26 cellular contexts compared by ENCODE assay signal in genomic region chr21:37043818-37044217, GRCh38. TPM values are rescaled to one million over a fixed set of nuclear protein-coding genes. Genes with fewer than 3 reads are reported as not detected.
"Had no signal": no experiment of that assay in that cellular context is flagged by ENCODE, and none has a peak within 500 bp of the region (broad histone marks: within the 10 kb centered on the region; RNA-seq: fewer than 3 reads in every experiment).

No MANE protein-coding gene starts in this region.

- H3K27ac ChIP-seq: adrenal gland, breast epithelium, colonic mucosa, epithelial cell of prostate, gastroesophageal sphincter, stomach, suprapubic skin, tibial nerve had no signal

- DNase-seq: activated CD4-positive, CD25-positive, alpha-beta regulatory T cell treated with anti-CD3 and anti-CD28 coated beads, Interleukin-2, amount 50 U/mL, for 72 hours; activated CD8-positive, alpha-beta memory T cell treated with anti-CD3 and anti-CD28 coated beads, Interleukin-2, amount 50 U/mL, for 4 hours; activated T-cell treated with anti-CD3 and anti-CD28 coated beads, Interleukin-2, amount 50 U/mL, for 24 hours; colonic mucosa; head of caudate nucleus; hypothalamus; left ventricle myocardium superior; midbrain; natural killer cell; nucleus accumbens; small intestine; stimulated activated CD4-positive, alpha-beta T cell treated with anti-CD3 and anti-CD28 coated beads, Interleukin-2, amount 100 ng/mL, for 24 hours; stomach; WERI-Rb-1 had no signal

- H3K4me1 Mint-ChIP-seq: activated T-helper 17 cell treated with anti-CD3 and anti-CD28 coated beads, Interleukin-2, amount 50 U/mL, for 72 hours had no signal

- H3K27me3 Mint-ChIP-seq: activated naive CD8-positive, alpha-beta T cell; activated T-cell treated with anti-CD3 and anti-CD28 coated beads, Interleukin-2, amount 50 U/mL, for 24 hours had no signal

- ATAC-seq: activated T-helper 17 cell treated with anti-CD3 and anti-CD28 coated beads, Interleukin-2, amount 50 U/mL, for 72 hours; gastroesophageal sphincter; left ventricle myocardium superior; natural killer cell; sciatic nerve; stimulated activated effector memory CD8-positive, alpha-beta T cell treated with anti-CD3 and anti-CD28 coated beads, Interleukin-12 subunit alpha, Interleukin-12 subunit beta, amount 100 ng/mL, for 72 hours had no signal

- H3K27me3 ChIP-seq: adrenal gland, breast epithelium, colonic mucosa, stomach, suprapubic skin, tibial nerve had no signal

- H3K9me3 Mint-ChIP-seq: activated T-cell treated with anti-CD3 and anti-CD28 coated beads, Interleukin-2, amount 50 U/mL, for 24 hours; activated T-helper 17 cell treated with anti-CD3 and anti-CD28 coated beads, Interleukin-2, amount 50 U/mL, for 72 hours; natural killer cell; stimulated activated effector memory CD8-positive, alpha-beta T cell treated with anti-CD3 and anti-CD28 coated beads, Interleukin-12 subunit alpha, Interleukin-12 subunit beta, amount 100 ng/mL, for 72 hours; T-helper 1 cell treated with Interleukin-12 subunit alpha and Interleukin-12 subunit beta and Interleukin-4 antibody, amounts not matched to agents 30 μg/mL and 1 μg/mL, for 36 hours had no signal

- H3K36me3 ChIP-seq: adrenal gland, breast epithelium, colonic mucosa, gastroesophageal sphincter, stomach, suprapubic skin, tibial nerve, WERI-Rb-1 had no signal

- H3K4me3 ChIP-seq: adrenal gland, breast epithelium, colonic mucosa, gastroesophageal sphincter, stomach, suprapubic skin, tibial nerve had no signal

- H3K9me3 ChIP-seq: adrenal gland, breast epithelium, colonic mucosa, gastroesophageal sphincter, stomach, suprapubic skin, tibial nerve had no signal

- H3K36me3 Mint-ChIP-seq: natural killer cell; stimulated activated effector memory CD8-positive, alpha-beta T cell treated with anti-CD3 and anti-CD28 coated beads, Interleukin-12 subunit alpha, Interleukin-12 subunit beta, amount 100 ng/mL, for 72 hours had no signal

- H3K27ac Mint-ChIP-seq: activated naive CD8-positive, alpha-beta T cell; activated T-cell treated with anti-CD3 and anti-CD28 coated beads, Interleukin-2, amount 50 U/mL, for 24 hours; activated T-helper 17 cell treated with anti-CD3 and anti-CD28 coated beads, Interleukin-2, amount 50 U/mL, for 72 hours; natural killer cell; stimulated activated effector memory CD8-positive, alpha-beta T cell treated with anti-CD3 and anti-CD28 coated beads, Interleukin-12 subunit alpha, Interleukin-12 subunit beta, amount 100 ng/mL, for 72 hours; T-helper 1 cell treated with Interleukin-12 subunit alpha and Interleukin-12 subunit beta and Interleukin-4 antibody, amounts not matched to agents 30 μg/mL and 1 μg/mL, for 36 hours had no signal

- H3K4me1 ChIP-seq: adrenal gland, breast epithelium, colonic mucosa, gastroesophageal sphincter, stomach, suprapubic skin, tibial nerve had no signal

- H3K4me3 Mint-ChIP-seq: activated naive CD8-positive, alpha-beta T cell; activated T-cell treated with anti-CD3 and anti-CD28 coated beads, Interleukin-2, amount 50 U/mL, for 24 hours; activated T-helper 17 cell treated with anti-CD3 and anti-CD28 coated beads, Interleukin-2, amount 50 U/mL, for 72 hours; natural killer cell; stimulated activated effector memory CD8-positive, alpha-beta T cell treated with anti-CD3 and anti-CD28 coated beads, Interleukin-12 subunit alpha, Interleukin-12 subunit beta, amount 100 ng/mL, for 72 hours; T-helper 1 cell treated with Interleukin-12 subunit alpha and Interleukin-12 subunit beta and Interleukin-4 antibody, amounts not matched to agents 30 μg/mL and 1 μg/mL, for 36 hours had no signal

RNA-seq across cellular contexts. Expression of gene RIPPLY3, which starts 37.3 kb away (rescaled TPM):
- total RNA-seq: gastroesophageal sphincter, left ventricle myocardium superior, natural killer cell, sciatic nerve, tibial nerve, urinary bladder had no signal
